In genomic region chr2:173898178-173898668, GRCh38 we compare ENCODE assay signal across 11 cellular contexts.
A peak's percentile ranks its signal among the peaks of the same experiment; 100 is the strongest.
DNase-seq lines count a peak whose midpoint lies in the region; ATAC-seq, FAIRE-seq and TF ChIP-seq lines count a peak whose summit lies in the region.
"Had no signal": no experiment of that assay in that cellular context is flagged by ENCODE, and none has a peak within 500 bp of the region (broad histone marks: within the 10 kb centered on the region; RNA-seq: fewer than 3 reads in every experiment).

No MANE protein-coding gene starts in this region.

- in situ Hi-C loops in GM12878 (cut with MboI) = no loop called here

- H3K9ac ChIP-seq in GM12878 (ENCODE audit: control insufficient read depth, insufficient read depth, low read length) = peak overlapping the region; percentile 31; the same call in 1 of the 2 replicates

- CTCF ChIA-PET in GM12878 (lab: Yijun Ruan, JAX) = interaction anchor here (0.9 to 1.1 kb wide), 3 partner anchors 12 to 64 kb away, joined by 3 read pairs; no protein-coding TSS in a partner anchor

- peak overlapping the region; percentile 78 for H3K27ac ChIP-seq in GM12878 (ENCODE audit: control insufficient read depth, insufficient read depth)
- H3K27ac ChIP-seq in ovary = no peak overlapping the region
- H3K27ac ChIP-seq: heart right ventricle, skin epidermis had no signal

- H4K20me1 ChIP-seq in GM12878 (ENCODE audit: control insufficient read depth, insufficient read depth) = no peaks in the 10 kb centered on the region

- TF ChIP-seq POLR2A in GM12891 (IDR thresholded peaks at IDR 0.05; ENCODE audit: low read depth, low read length) (peak; percentile 64), GM12878 (IDR thresholded peaks at IDR 0.05; ENCODE audit: low read depth, low read length) (no peak), ovary (IDR thresholded peaks at IDR 0.05) (no peak)

- intact Hi-C loops in GM12878 (cut with micrococcal nuclease; ENCODE audit: unreplicated experiment) (loop anchor here (2.0 to 5.0 kb wide), 2 partner anchors 65 to 139 kb away; no protein-coding TSS in a partner anchor), ovary (cut with DNase I) (no loop called here)

- peaks cover 4% of the 10 kb centered on the region for H3K9me3 ChIP-seq in GM12878 (replicated peaks; ENCODE audit: control insufficient read depth, insufficient read depth, low read length)
- H3K9me3 ChIP-seq in ovary = no peaks in the 10 kb centered on the region
- H3K9me3 ChIP-seq: heart right ventricle had no signal

- POLR2A ChIA-PET in GM12878 (lab: Charles Lee) = interaction anchor here (0.7 kb wide), 1 partner anchor 605 kb away, joined by 3 read pairs; no protein-coding TSS in a partner anchor

- H3K79me2 ChIP-seq in GM12878 (ENCODE audit: control insufficient read depth, insufficient read depth, low read length) = no peaks in the 10 kb centered on the region

- H2AFZ ChIP-seq in GM12878 (ENCODE audit: control insufficient read depth, low read depth, low read length) = peak overlapping the region; percentile 18; the same call in 1 of the 2 replicates

- no peaks in the 10 kb centered on the region for H3K27me3 ChIP-seq in GM12878 (replicated peaks in 1 of 2; ENCODE audit: control insufficient read depth in 2 of 2, insufficient read depth in 2 of 2, low read length in 1 of 2)
- H3K27me3 ChIP-seq in ovary = no peaks in the 10 kb centered on the region
- H3K27me3 ChIP-seq: heart right ventricle had no signal

- H3K36me3 ChIP-seq in GM12878 (ENCODE audit: control insufficient read depth in 2 of 2, insufficient read depth in 2 of 2, low read length in 1 of 2) = no peaks in the 10 kb centered on the region
- H3K36me3 ChIP-seq in ovary = no peaks in the 10 kb centered on the region
- H3K36me3 ChIP-seq: heart right ventricle had no signal

- BruUV-seq in GM12878 (replicated peaks; lab: Mats Ljungman, UMichigan) = no TSS peak

- TF ChIP-seq CTCF in GM12878 (IDR thresholded peaks at IDR 0.05 in 2 of 3, conservative IDR thresholded peaks at IDR 0.05 in 1 of 3; ENCODE audit: control insufficient read depth in 2 of 3, extremely low read depth in 1 of 3, insufficient read depth in 1 of 3, low read depth in 3 of 3, low read length in 3 of 3) (no peak), ovary (IDR thresholded peaks at IDR 0.05) (no peak)

- FAIRE-seq in GM12891 (lab: Jason Lieb, UNC) = peak; percentile 100
- FAIRE-seq in GM12878 (lab: Jason Lieb, UNC) = peak; percentile 97

- RAD21 ChIA-PET in GM12878 (lab: Charles Lee; ENCODE audit: unreplicated experiment) = interaction anchor here (1.1 to 1.6 kb wide), 4 partner anchors 24 to 443 kb away, joined by 3 to 4 read pairs (median 4); no protein-coding TSS in a partner anchor

- peak overlapping the region; percentile 81 for H3K4me2 ChIP-seq in GM12878 (ENCODE audit: control insufficient read depth, insufficient read depth)

- peak; percentile 57 to 94; a peak in 3 of 4 replicates for TF ChIP-seq EP300 in GM12878 (IDR thresholded peaks at IDR 0.05; ENCODE audit: borderline replicate concordance in 1 of 2, control insufficient read depth in 1 of 2, low read depth in 2 of 2, low read length in 2 of 2)
- no peak for TF ChIP-seq EP300 in ovary (IDR thresholded peaks at IDR 0.05)

- TF ChIP-seq RAD21 in GM12878 (IDR thresholded peaks at IDR 0.05; ENCODE audit: insufficient read depth, low read depth, low read length) = no peak

- H3K4me1 ChIP-seq in GM12878 (ENCODE audit: control insufficient read depth, insufficient read depth, low read length) (peaks cover 40% of the 10 kb centered on the region), ovary (ENCODE audit: insufficient read depth) (no peaks in the 10 kb centered on the region)

- DNase-seq in GM12891 (ENCODE audit: insufficient read length, low spot score) (peak; percentile 25), GM12878 (ENCODE audit: low read depth, low spot score) (peak; percentile 94), NCI-H82 (lab: John Stamatoyannopoulos, UW) (no peak), middle frontal gyrus (ENCODE audit: extremely low spot score, low spot score) (no peak), amygdala (lab: John Stamatoyannopoulos, UW) (no peak), ovary (no peak)
- DNase-seq: heart right ventricle, NCI-H345 had no signal

- H3K4me3 ChIP-seq in GM12878 = peak overlapping the region; percentile 17; the same call in 1 of the 2 replicates
- no peak overlapping the region for H3K4me3 ChIP-seq in ovary
- H3K4me3 ChIP-seq: heart right ventricle, skin epidermis had no signal

- ATAC-seq in GM19468 (IDR thresholded peaks at IDR 0.05; ENCODE audit: extremely low read depth, unreplicated experiment) = peak; percentile 87
- ATAC-seq in HG03280 (IDR thresholded peaks at IDR 0.05; ENCODE audit: unreplicated experiment) = peak; percentile 86
- peak; percentile 94 for ATAC-seq in GM12878

- SMC1A ChIA-PET in GM12878 (lab: Charles Lee; ENCODE audit: uncharacterized antibody, unreplicated experiment) = interaction anchor here (0.6 to 1.5 kb wide), 10 partner anchors 9 to 1269 kb away, joined by 3 to 4 read pairs (median 3); no protein-coding TSS in a partner anchor

- 5% methylated on average over 5 of the region's 5 CpGs for WGBS in GM12878 (ENCODE audit: insufficient coverage, insufficient replicate concordance, low lambda C conversion rate, missing lambda C conversion rate)
- 63 to 66% (median 65%) methylated on average over 5 of the region's 5 CpGs for WGBS in ovary, 3 donors

TF ChIP-seq in GM12891, 5 proteins besides CTCF, POLR2A, EP300 and RAD21:
- TF ChIP-seq PAX5 (IDR thresholded peaks at IDR 0.05; ENCODE audit: insufficient read depth, low read length, severe bottlenecking) = no peak
- TF ChIP-seq POU2F2 (IDR thresholded peaks at IDR 0.05; ENCODE audit: low read depth, low read length) = peak; percentile 48; the same call in 1 of the 2 replicates
- TF ChIP-seq SPI1 (IDR thresholded peaks at IDR 0.05; ENCODE audit: low read depth, low read length) = peak; percentile 99
TF ChIP-seq in GM12891: peak in this region for 2.

TF ChIP-seq in GM12878, 131 proteins besides CTCF, POLR2A, EP300 and RAD21 (continues in another document):
- TF ChIP-seq ZNF687 (IDR thresholded peaks at IDR 0.05) (no peak; the same call in 1 of the 2 replicates), IKZF1 (conservative IDR thresholded peaks at IDR 0.05) (peak; percentile 88), SIX5 (IDR thresholded peaks at IDR 0.05; ENCODE audit: low read depth, low read length, severe bottlenecking) (no peak), BRCA1 (IDR thresholded peaks at IDR 0.05; ENCODE audit: low read depth, low read length) (no peak), MEF2A (IDR thresholded peaks at IDR 0.05; ENCODE audit: insufficient read depth, low read depth, low read length) (no peak), BCLAF1 (IDR thresholded peaks at IDR 0.05) (no peak), NFIC (IDR thresholded peaks at IDR 0.05; ENCODE audit: low read depth, low read length) (peak; percentile 72; the same call in 1 of the 2 replicates), IRF4 (IDR thresholded peaks at IDR 0.05; ENCODE audit: low read depth, low read length) (peak; percentile 88), HDGF (IDR thresholded peaks at IDR 0.05) (peak; percentile 58), GABPA (IDR thresholded peaks at IDR 0.05; ENCODE audit: low read depth) (no peak; the same call in 1 of the 2 replicates), ZNF217 (IDR thresholded peaks at IDR 0.05) (no peak)

Comparison
In these comparisons a context has a peak if more than half of its experiments do, and no peak if none do; other contexts are left out.
1. DNase-seq: peak in GM12891 (single experiment) and GM12878 (single experiment); none in NCI-H82 (single experiment), middle frontal gyrus (single experiment), amygdala (0 of 56) and ovary (0 of 5).
2. Peak in every context shown above with its lines, with median percentiles within 50 percentile points of each other: ATAC-seq.